ENCODE assay signal across 25 cellular contexts in the genomic region with DNA sequence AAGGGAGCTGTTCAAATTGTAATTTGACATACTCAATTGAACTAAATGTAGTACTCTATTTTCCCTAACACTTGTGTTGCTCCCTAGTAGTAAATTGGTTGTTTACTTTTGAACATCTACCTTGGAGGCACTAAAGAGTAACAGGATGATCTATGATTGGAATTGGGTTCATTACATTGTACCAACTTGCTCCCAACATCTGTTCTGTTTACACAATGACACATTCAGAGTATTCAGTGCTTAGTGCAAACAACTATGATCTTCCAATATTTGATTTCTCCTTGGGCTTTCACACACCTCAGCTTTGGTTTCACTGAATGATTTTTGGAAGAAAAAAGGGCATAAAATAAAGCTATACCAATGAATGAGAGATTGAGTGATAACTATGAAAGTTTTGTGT.
DNase-seq lines count a peak whose midpoint lies in the region; ATAC-seq and TF ChIP-seq lines count a peak whose summit lies in the region.
"Had no signal": no experiment of that assay in that cellular context is flagged by ENCODE, and none has a peak within 500 bp of the region (broad histone marks: within the 10 kb centered on the region; RNA-seq: fewer than 3 reads in every experiment).

No MANE protein-coding gene starts in this region.

- no peak overlapping the region for H3K27ac ChIP-seq in PC-3 (ENCODE audit: low read length)
- H3K27ac ChIP-seq in liver (ENCODE audit: low read depth in 1 of 2, low read length in 2 of 2) = peak overlapping the region in 1 of 2 donors; percentile 23
- H3K27ac ChIP-seq: colonic mucosa, esophagus muscularis mucosa, sigmoid colon, testis had no signal

- no peaks in the 10 kb centered on the region for H3K9me3 ChIP-seq in PC-3 (ENCODE audit: low read length)
- H3K9me3 ChIP-seq in liver (ENCODE audit: control insufficient read depth in 4 of 4, low read length in 3 of 4) = no peaks in the 10 kb centered on the region
- H3K9me3 ChIP-seq: colonic mucosa, esophagus muscularis mucosa, sigmoid colon, testis had no signal

- POLR2A ChIA-PET in PC-3 (lab: Charles Lee; ENCODE audit: unreplicated experiment) = no interaction called here

- H3K4me3 ChIP-seq in PC-3 (ENCODE audit: low read length) (no peak overlapping the region), liver (ENCODE audit: low read depth in 1 of 3, low read length in 3 of 3) (no peak overlapping the region)
- H3K4me3 ChIP-seq: colonic mucosa, esophagus muscularis mucosa, sigmoid colon, testis had no signal

- no peaks in the 10 kb centered on the region for H3F3A ChIP-seq in PC-3 (ENCODE audit: low read length, unreplicated experiment)

- H2AFZ ChIP-seq in PC-3 (ENCODE audit: low read length) = no peak overlapping the region

- peak in 1 of 2 donors; percentile 36 for TF ChIP-seq RAD21 in liver (IDR thresholded peaks at IDR 0.05)

- no peak for TF ChIP-seq CTCF in PC-3 (conservative IDR thresholded peaks at IDR 0.05; ENCODE audit: low read depth, low read length)
- no peak for TF ChIP-seq CTCF in liver (IDR thresholded peaks at IDR 0.05; ENCODE audit: low read depth, low read length, missing input control)

- intact Hi-C loops in PC-3 (cut with micrococcal nuclease) = no loop called here
- intact Hi-C loops in sciatic nerve (cut with DNase I) = no loop called here

- H3K36me3 ChIP-seq in PC-3 (ENCODE audit: low read depth, low read length) (no peaks in the 10 kb centered on the region), liver (ENCODE audit: control insufficient read depth in 4 of 4, insufficient read depth in 3 of 4, low read depth in 1 of 4, low read length in 3 of 4) (no peaks in the 10 kb centered on the region)
- H3K36me3 ChIP-seq: colonic mucosa, esophagus muscularis mucosa, sigmoid colon had no signal

- CTCF ChIA-PET in PC-3 (lab: Charles Lee) = no interaction called here

- no peaks in the 10 kb centered on the region for H3K9me2 ChIP-seq in PC-3 (replicated peaks; ENCODE audit: low read length)

- peaks cover 7% of the 10 kb centered on the region; the same call in 1 of the 2 replicates for H3K4me1 ChIP-seq in PC-3 (ENCODE audit: insufficient read depth, low read length)
- H3K4me1 ChIP-seq in liver (ENCODE audit: control insufficient read depth in 4 of 4, insufficient read depth in 4 of 4, low read length in 3 of 4) = peaks cover 0 to 9% (median 4%) of the 10 kb centered on the region in 4 donors
- H3K4me1 ChIP-seq: colonic mucosa, sigmoid colon, testis had no signal

- H3K79me2 ChIP-seq in PC-3 (ENCODE audit: low read length) = no peaks in the 10 kb centered on the region

- H3K9ac ChIP-seq in PC-3 (ENCODE audit: low read length) = no peak overlapping the region
- H3K9ac ChIP-seq in liver (ENCODE audit: low read depth in 1 of 2, low read length in 2 of 2) = no peak overlapping the region

- DNase-seq in DMS53 (lab: John Stamatoyannopoulos, UW) = peak; percentile 91
- peak; percentile 71 for DNase-seq in NCI-H146 treated with DMSO at 0.1 percent for 48 hours (lab: John Stamatoyannopoulos, UW; ENCODE audit: unreplicated experiment)
- peak; percentile 50 for DNase-seq in PC-3
- DNase-seq in sciatic nerve (ENCODE audit: low spot score) = no peak
- DNase-seq: activated CD4-positive, CD25-positive, alpha-beta regulatory T cell treated with anti-CD3 and anti-CD28 coated beads, Interleukin-2, amount 50 U/mL, for 72 hours; activated CD8-positive, alpha-beta T cell treated with anti-CD3 and anti-CD28 coated beads for 36 hours; CD4-positive, CD25-positive, alpha-beta regulatory T cell; colonic mucosa; effector memory CD8-positive, alpha-beta T cell; foreskin melanocyte; mesenchymal stem cell; NCI-H1048; NCI-H2107; NCI-H524; RPMI8226; sigmoid colon; stimulated activated naive CD4-positive, alpha-beta T cell; T-helper 17 cell; testis had no signal

- H3K4me2 ChIP-seq in PC-3 (ENCODE audit: low read length) = 0 out of 2 replicates have a peak overlapping the region, but pooled peaks have one; percentile 22

- no TSS peak for BruUV-seq in PC-3 (replicated peaks; lab: Mats Ljungman, UMichigan)

- H3K27me3 ChIP-seq in PC-3 (ENCODE audit: low read length) (peaks cover 35% of the 10 kb centered on the region), liver (ENCODE audit: control insufficient read depth in 4 of 4, insufficient read depth in 4 of 4, low read length in 3 of 4) (no peaks in the 10 kb centered on the region)
- H3K27me3 ChIP-seq: colonic mucosa, esophagus muscularis mucosa, sigmoid colon, testis had no signal

- ATAC-seq in PC-3 (peak; percentile 97), GM21786 (IDR thresholded peaks at IDR 0.05; ENCODE audit: unreplicated experiment) (no peak), sciatic nerve (no peak), GM21526 (IDR thresholded peaks at IDR 0.05; ENCODE audit: low FRiP score, unreplicated experiment) (no peak)
- ATAC-seq: activated CD8-positive, alpha-beta T cell treated with anti-CD3 and anti-CD28 coated beads for 36 hours; activated naive CD4-positive, alpha-beta T cell treated with anti-CD3 and anti-CD28 coated beads, Interleukin-2, amount 50 U/mL, for 72 hours; effector memory CD8-positive, alpha-beta T cell; SK-N-SH treated with all-trans-retinoic acid at 6 μM for 48 hours; T-helper 17 cell had no signal

- no peaks in the 10 kb centered on the region for H4K20me1 ChIP-seq in PC-3 (ENCODE audit: low read length)

TF ChIP-seq in liver, 16 proteins besides CTCF, POLR2A, EP300 and RAD21:
- TF ChIP-seq YY1 (IDR thresholded peaks at IDR 0.05) = peak; percentile 31
- no peak for TF ChIP-seq NR2F2 (IDR thresholded peaks at IDR 0.05)
- TF ChIP-seq RXRA (IDR thresholded peaks at IDR 0.05) = peak; percentile 60 to 76
- TF ChIP-seq FOXA1 (IDR thresholded peaks at IDR 0.05) = peak; percentile 89
- TF ChIP-seq EGR1 (IDR thresholded peaks at IDR 0.05; ENCODE audit: low read depth in 2 of 2) = peak in 1 of 2 donors; percentile 34
- TF ChIP-seq SP1 (IDR thresholded peaks at IDR 0.05) = peak; percentile 67
- TF ChIP-seq JUND (IDR thresholded peaks at IDR 0.05) = peak; percentile 92 to 94
- peak; percentile 95 for TF ChIP-seq FOXA2 (IDR thresholded peaks at IDR 0.05)
- TF ChIP-seq TAF1 (conservative IDR thresholded peaks at IDR 0.05) = no peak
- TF ChIP-seq HNF4A (conservative IDR thresholded peaks at IDR 0.05) = peak; percentile 72 to 76
- no peak for TF ChIP-seq HNF4G (IDR thresholded peaks at IDR 0.05)
- TF ChIP-seq, protein P1, sequence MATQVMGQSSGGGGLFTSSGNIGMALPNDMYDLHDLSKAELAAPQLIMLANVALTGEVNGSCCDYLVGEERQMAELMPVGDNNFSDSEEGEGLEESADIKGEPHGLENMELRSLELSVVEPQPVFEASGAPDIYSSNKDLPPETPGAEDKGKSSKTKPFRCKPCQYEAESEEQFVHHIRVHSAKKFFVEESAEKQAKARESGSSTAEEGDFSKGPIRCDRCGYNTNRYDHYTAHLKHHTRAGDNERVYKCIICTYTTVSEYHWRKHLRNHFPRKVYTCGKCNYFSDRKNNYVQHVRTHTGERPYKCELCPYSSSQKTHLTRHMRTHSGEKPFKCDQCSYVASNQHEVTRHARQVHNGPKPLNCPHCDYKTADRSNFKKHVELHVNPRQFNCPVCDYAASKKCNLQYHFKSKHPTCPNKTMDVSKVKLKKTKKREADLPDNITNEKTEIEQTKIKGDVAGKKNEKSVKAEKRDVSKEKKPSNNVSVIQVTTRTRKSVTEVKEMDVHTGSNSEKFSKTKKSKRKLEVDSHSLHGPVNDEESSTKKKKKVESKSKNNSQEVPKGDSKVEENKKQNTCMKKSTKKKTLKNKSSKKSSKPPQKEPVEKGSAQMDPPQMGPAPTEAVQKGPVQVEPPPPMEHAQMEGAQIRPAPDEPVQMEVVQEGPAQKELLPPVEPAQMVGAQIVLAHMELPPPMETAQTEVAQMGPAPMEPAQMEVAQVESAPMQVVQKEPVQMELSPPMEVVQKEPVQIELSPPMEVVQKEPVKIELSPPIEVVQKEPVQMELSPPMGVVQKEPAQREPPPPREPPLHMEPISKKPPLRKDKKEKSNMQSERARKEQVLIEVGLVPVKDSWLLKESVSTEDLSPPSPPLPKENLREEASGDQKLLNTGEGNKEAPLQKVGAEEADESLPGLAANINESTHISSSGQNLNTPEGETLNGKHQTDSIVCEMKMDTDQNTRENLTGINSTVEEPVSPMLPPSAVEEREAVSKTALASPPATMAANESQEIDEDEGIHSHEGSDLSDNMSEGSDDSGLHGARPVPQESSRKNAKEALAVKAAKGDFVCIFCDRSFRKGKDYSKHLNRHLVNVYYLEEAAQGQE (IDR thresholded peaks at IDR 0.05) = no peak
- TF ChIP-seq GABPA (IDR thresholded peaks at IDR 0.05 in 1 of 2, conservative IDR thresholded peaks at IDR 0.05 in 1 of 2) = no peak
- TF ChIP-seq, protein P2, sequence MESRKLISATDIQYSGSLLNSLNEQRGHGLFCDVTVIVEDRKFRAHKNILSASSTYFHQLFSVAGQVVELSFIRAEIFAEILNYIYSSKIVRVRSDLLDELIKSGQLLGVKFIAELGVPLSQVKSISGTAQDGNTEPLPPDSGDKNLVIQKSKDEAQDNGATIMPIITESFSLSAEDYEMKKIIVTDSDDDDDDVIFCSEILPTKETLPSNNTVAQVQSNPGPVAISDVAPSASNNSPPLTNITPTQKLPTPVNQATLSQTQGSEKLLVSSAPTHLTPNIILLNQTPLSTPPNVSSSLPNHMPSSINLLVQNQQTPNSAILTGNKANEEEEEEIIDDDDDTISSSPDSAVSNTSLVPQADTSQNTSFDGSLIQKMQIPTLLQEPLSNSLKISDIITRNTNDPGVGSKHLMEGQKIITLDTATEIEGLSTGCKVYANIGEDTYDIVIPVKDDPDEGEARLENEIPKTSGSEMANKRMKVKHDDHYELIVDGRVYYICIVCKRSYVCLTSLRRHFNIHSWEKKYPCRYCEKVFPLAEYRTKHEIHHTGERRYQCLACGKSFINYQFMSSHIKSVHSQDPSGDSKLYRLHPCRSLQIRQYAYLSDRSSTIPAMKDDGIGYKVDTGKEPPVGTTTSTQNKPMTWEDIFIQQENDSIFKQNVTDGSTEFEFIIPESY (IDR thresholded peaks at IDR 0.05) = peak; percentile 27
- TF ChIP-seq MAX (IDR thresholded peaks at IDR 0.05) = peak; percentile 49
- TF ChIP-seq, protein P3, sequence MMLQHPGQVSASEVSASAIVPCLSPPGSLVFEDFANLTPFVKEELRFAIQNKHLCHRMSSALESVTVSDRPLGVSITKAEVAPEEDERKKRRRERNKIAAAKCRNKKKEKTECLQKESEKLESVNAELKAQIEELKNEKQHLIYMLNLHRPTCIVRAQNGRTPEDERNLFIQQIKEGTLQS (IDR thresholded peaks at IDR 0.05) = peak; percentile 19
